15 cellular contexts compared by ENCODE assay signal in the genomic region with DNA sequence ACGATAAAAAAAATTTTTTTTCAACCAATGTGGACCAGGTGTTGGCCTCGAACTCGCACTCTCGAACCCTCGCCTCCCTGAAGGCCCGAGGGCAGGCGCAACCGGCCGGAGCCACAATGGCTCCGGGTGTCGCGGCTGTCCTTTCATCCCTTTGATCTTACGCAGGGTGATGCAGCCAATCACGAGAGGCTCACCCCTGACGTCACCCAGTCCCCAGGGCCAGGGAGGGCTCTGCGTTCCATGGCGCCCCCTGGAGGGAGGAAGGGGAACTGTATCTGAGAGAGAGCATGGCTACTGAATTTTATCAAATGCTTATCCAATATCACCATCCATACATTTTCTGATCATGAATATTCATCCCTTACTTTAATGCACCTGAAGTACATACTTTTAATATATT. TPM values are rescaled to one million over a fixed set of nuclear protein-coding genes. Genes with fewer than 3 reads are reported as not detected.
DNase-seq lines count a peak whose midpoint lies in the region; ATAC-seq, FAIRE-seq and TF ChIP-seq lines count a peak whose summit lies in the region.
"Had no signal": no experiment of that assay in that cellular context is flagged by ENCODE, and none has a peak within 500 bp of the region (broad histone marks: within the 10 kb centered on the region; RNA-seq: fewer than 3 reads in every experiment).

No MANE protein-coding gene starts in this region.

- H3K36me3 ChIP-seq in GM12878 (ENCODE audit: control insufficient read depth in 2 of 2, insufficient read depth in 2 of 2, low read length in 1 of 2) (no peaks in the 10 kb centered on the region), osteoblast (ENCODE audit: insufficient read depth, low read length) (no peaks in the 10 kb centered on the region), WERI-Rb-1 (no peaks in the 10 kb centered on the region)
- H3K36me3 ChIP-seq: BLaER1 treated with 17β-estradiol and CSF1 and Interleukin-3, amounts not matched to agents 10 nM and 100 nM; colonic mucosa; thyroid gland had no signal

- no peak overlapping the region for H3K4me3 ChIP-seq in GM12878
- no peak overlapping the region for H3K4me3 ChIP-seq in osteoblast (ENCODE audit: insufficient read depth, low read length)
- no peak overlapping the region for H3K4me3 ChIP-seq in WERI-Rb-1 (ENCODE audit: low read depth, low read length)
- H3K4me3 ChIP-seq: BLaER1 treated with 17β-estradiol and CSF1 and Interleukin-3, amounts not matched to agents 10 nM and 100 nM; colonic mucosa; thyroid gland had no signal

- no peak for TF ChIP-seq POLR2A in GM12878 (IDR thresholded peaks at IDR 0.05; ENCODE audit: low read depth, low read length)

- POLR2A ChIA-PET in GM12878 (lab: Charles Lee): no interaction called here

- RAD21 ChIA-PET in GM12878 (lab: Charles Lee; ENCODE audit: unreplicated experiment): no interaction called here

- no peaks in the 10 kb centered on the region for H3K79me2 ChIP-seq in GM12878 (ENCODE audit: control insufficient read depth, insufficient read depth, low read length)
- H3K79me2 ChIP-seq in osteoblast (ENCODE audit: insufficient read depth, low read length): no peaks in the 10 kb centered on the region

- H3K4me1 ChIP-seq in GM12878 (ENCODE audit: control insufficient read depth, insufficient read depth, low read length) (no peaks in the 10 kb centered on the region), osteoblast (ENCODE audit: insufficient read depth, low read length) (no peaks in the 10 kb centered on the region)
- H3K4me1 ChIP-seq: BLaER1 treated with 17β-estradiol and CSF1 and Interleukin-3, amounts not matched to agents 10 nM and 100 nM; colonic mucosa; thyroid gland had no signal

- SMC1A ChIA-PET in GM12878 (lab: Charles Lee; ENCODE audit: uncharacterized antibody, unreplicated experiment): no interaction called here

- H3K27ac ChIP-seq in GM12878 (ENCODE audit: control insufficient read depth, insufficient read depth) (no peak overlapping the region), osteoblast (ENCODE audit: low read depth, low read length) (no peak overlapping the region), WERI-Rb-1 (no peak overlapping the region)
- H3K27ac ChIP-seq: BLaER1 treated with 17β-estradiol and CSF1 and Interleukin-3, amounts not matched to agents 10 nM and 100 nM; colonic mucosa; thyroid gland had no signal

- 74% methylated on average over 16 of the region's 17 CpGs for WGBS in GM12878 (ENCODE audit: insufficient coverage, insufficient replicate concordance, low lambda C conversion rate, missing lambda C conversion rate)

- no peaks in the 10 kb centered on the region for H3K9me3 ChIP-seq in GM12878 (replicated peaks; ENCODE audit: control insufficient read depth, insufficient read depth, low read length)
- no peaks in the 10 kb centered on the region for H3K9me3 ChIP-seq in osteoblast (ENCODE audit: low read depth, low read length)
- H3K9me3 ChIP-seq in WERI-Rb-1 (ENCODE audit: severe bottlenecking): no peaks in the 10 kb centered on the region
- H3K9me3 ChIP-seq: BLaER1 treated with 17β-estradiol and CSF1 and Interleukin-3, amounts not matched to agents 10 nM and 100 nM; colonic mucosa; thyroid gland had no signal

- CTCF ChIA-PET in GM12878 (lab: Yijun Ruan, JAX): no interaction called here

- no peaks in the 10 kb centered on the region for H3K27me3 ChIP-seq in GM12878 (replicated peaks in 1 of 2; ENCODE audit: control insufficient read depth in 2 of 2, insufficient read depth in 2 of 2, low read length in 1 of 2)
- H3K27me3 ChIP-seq in osteoblast (ENCODE audit: insufficient read depth, low read length): no peaks in the 10 kb centered on the region
- H3K27me3 ChIP-seq in WERI-Rb-1 (ENCODE audit: insufficient read depth, low read depth, severe bottlenecking): no peaks in the 10 kb centered on the region
- H3K27me3 ChIP-seq: BLaER1 treated with 17β-estradiol and CSF1 and Interleukin-3, amounts not matched to agents 10 nM and 100 nM; colonic mucosa; thyroid gland had no signal

- no TSS peak for BruUV-seq in GM12878 (replicated peaks; lab: Mats Ljungman, UMichigan)

- no peaks in the 10 kb centered on the region for H4K20me1 ChIP-seq in GM12878 (ENCODE audit: control insufficient read depth, insufficient read depth)
- no peaks in the 10 kb centered on the region for H4K20me1 ChIP-seq in osteoblast (ENCODE audit: insufficient read depth, low read length)
- H4K20me1 ChIP-seq: BLaER1 treated with 17β-estradiol and CSF1 and Interleukin-3, amounts not matched to agents 10 nM and 100 nM had no signal

- H2AFZ ChIP-seq in GM12878 (ENCODE audit: control insufficient read depth, low read depth, low read length): no peak overlapping the region
- no peak overlapping the region for H2AFZ ChIP-seq in osteoblast (ENCODE audit: low read length)

- in situ Hi-C loops in GM12878 (cut with MboI): no loop called here

- no peak overlapping the region for H3K9ac ChIP-seq in GM12878 (ENCODE audit: control insufficient read depth, insufficient read depth, low read length)
- H3K9ac ChIP-seq: BLaER1 treated with 17β-estradiol and CSF1 and Interleukin-3, amounts not matched to agents 10 nM and 100 nM had no signal

- peak; percentile 70 for DNase-seq in activated CD8-positive, alpha-beta memory T cell treated with anti-CD3 and anti-CD28 coated beads, Interleukin-2, amount 50 U/mL, for 48 hours
- no peak for DNase-seq in activated CD8-positive, alpha-beta memory T cell treated with anti-CD3 and anti-CD28 coated beads, Interleukin-2, amount 50 U/mL, for 4 hours
- peak; percentile 10 for DNase-seq in HK-2 (ENCODE audit: unreplicated experiment)
- no peak for DNase-seq in GM12878 (ENCODE audit: low read depth, low spot score)
- no peak for DNase-seq in osteoblast (ENCODE audit: insufficient read length, low spot score, missing footprints)
- DNase-seq in A172 (ENCODE audit: low spot score): no peak
- DNase-seq in WERI-Rb-1: no peak
- DNase-seq: colonic mucosa, NCI-H1930, SHP77 treated with DMSO at 0.1 percent for 48 hours had no signal

- no peak for TF ChIP-seq EP300 in GM12878 (IDR thresholded peaks at IDR 0.05; ENCODE audit: borderline replicate concordance in 1 of 2, control insufficient read depth in 1 of 2, low read depth in 2 of 2, low read length in 2 of 2)

- ATAC-seq in GM12878 (no peak), HG02759 (IDR thresholded peaks at IDR 0.05; ENCODE audit: unreplicated experiment) (no peak)

- no peak for FAIRE-seq in GM12878 (lab: Jason Lieb, UNC)
- FAIRE-seq: GM18507 had no signal

- TF ChIP-seq RAD21 in GM12878 (IDR thresholded peaks at IDR 0.05; ENCODE audit: insufficient read depth, low read depth, low read length): 0 out of 2 replicates have a peak, but pooled peaks have one; percentile 7

- TF ChIP-seq CTCF in GM12878 (IDR thresholded peaks at IDR 0.05 in 2 of 3, conservative IDR thresholded peaks at IDR 0.05 in 1 of 3; ENCODE audit: control insufficient read depth in 2 of 3, extremely low read depth in 1 of 3, insufficient read depth in 1 of 3, low read depth in 3 of 3, low read length in 3 of 3) (peak in 2 of 3 experiments; percentile 23 to 37; a peak in 3 of 6 replicates), osteoblast (IDR thresholded peaks at IDR 0.05; ENCODE audit: extremely low read depth, low read depth, low read length) (peak; percentile 18), WERI-Rb-1 (IDR thresholded peaks at IDR 0.05; ENCODE audit: low read depth, low read length) (no peak)

- intact Hi-C loops in GM12878 (cut with micrococcal nuclease; ENCODE audit: unreplicated experiment): no loop called here

- H3K4me2 ChIP-seq in GM12878 (ENCODE audit: control insufficient read depth, insufficient read depth) (no peak overlapping the region), osteoblast (ENCODE audit: insufficient read depth, low read length) (no peak overlapping the region)
- H3K4me2 ChIP-seq: BLaER1 treated with 17β-estradiol and CSF1 and Interleukin-3, amounts not matched to agents 10 nM and 100 nM had no signal

RNA-seq across cellular contexts. Expression of a gene that starts 15.4 kb away (rescaled TPM):
- total RNA-seq in GM12878 (2013; cell fraction: nucleolus; rRNA removed): not detected in 2 replicates
- total RNA-seq in GM12878 (2014; rRNA removed) (not detected in 2 replicates), GM12878 (2014; rRNA removed; fragmentation: Illumina TruSeq; extraction: Trizol) (not detected in 2 replicates), GM12878 (2021) (not detected in 2 replicates), osteoblast (under 0.01 and 0.72 TPM in 2 replicates)
- polyA plus RNA-seq in GM12878 (2011; ENCODE audit: low read depth): not detected
- polyA plus RNA-seq in GM12878 (2011; rRNA removed) (not detected in 2 replicates), GM12878 (2014; fragmentation: Illumina TruSeq; extraction: Trizol) (not detected in 2 replicates), GM12878 (2014; fragmentation: Nextera tagmentation; extraction: Ambion mirVana) (not detected), GM12878 (2014; rRNA removed) (not detected in 2 replicates), GM12878 (2016; fragmentation: Nextera tagmentation; extraction: Ambion mirVana) (not detected)
- polyA plus RNA-seq in GM12878 (2011; cell fraction: cytosol; rRNA removed): not detected in 2 replicates
- not detected in 2 replicates for polyA plus RNA-seq in GM12878 (2011; cell fraction: nucleus; rRNA removed)
- polyA plus RNA-seq in GM12878 (2012): not detected in 2 replicates
- not detected in 2 replicates for polyA minus RNA-seq in GM12878 (2011; rRNA and poly(A)+ RNA removed)
- not detected in 2 replicates for polyA minus RNA-seq in GM12878 (2011; cell fraction: cytosol; rRNA and poly(A)+ RNA removed)
- not detected in 2 replicates for polyA minus RNA-seq in GM12878 (2011; cell fraction: nucleus; rRNA and poly(A)+ RNA removed)
- 0.02 TPM in 1 of 2 replicates, not detected in the other for total RNA-seq in A172 (2014; rRNA removed; shearing (Covaris generic))
- total RNA-seq: colonic mucosa, H4, thyroid gland had no signal

Comparison
In these comparisons a context has a peak if more than half of its experiments do, and no peak if none do; other contexts are left out.
1. DNase-seq: peak in activated CD8-positive, alpha-beta memory T cell treated with anti-CD3 and anti-CD28 coated beads, Interleukin-2, amount 50 U/mL, for 48 hours (single experiment) and HK-2 (single experiment); none in activated CD8-positive, alpha-beta memory T cell treated with anti-CD3 and anti-CD28 coated beads, Interleukin-2, amount 50 U/mL, for 4 hours (single experiment), GM12878 (single experiment), osteoblast (single experiment), A172 (single experiment) and WERI-Rb-1 (single experiment).